23 cellular contexts compared by ENCODE assay signal in genomic region chr17:76922967-76923366, GRCh38. TPM values are rescaled to one million over a fixed set of nuclear protein-coding genes. Genes with fewer than 3 reads are reported as not detected.
A peak's percentile ranks its signal among the peaks of the same experiment; 100 is the strongest.
DNase-seq lines count a peak whose midpoint lies in the region; ATAC-seq, FAIRE-seq and TF ChIP-seq lines count a peak whose summit lies in the region.
"Had no signal": no experiment of that assay in that cellular context is flagged by ENCODE, and none has a peak within 500 bp of the region (broad histone marks: within the 10 kb centered on the region; RNA-seq: fewer than 3 reads in every experiment).

No MANE protein-coding gene starts in this region.

- no peak overlapping the region for H3K4me3 ChIP-seq in Panc1 (ENCODE audit: low read depth in 2 of 2, low read length in 2 of 2)
- H3K4me3 ChIP-seq in K562, result no peak overlapping the region
- no peak overlapping the region for H3K4me3 ChIP-seq in osteoblast (ENCODE audit: insufficient read depth, low read length)
- H3K4me3 ChIP-seq: A549; BLaER1 treated with 17β-estradiol and CSF1 and Interleukin-3, amounts not matched to agents 10 nM and 100 nM had no signal

- no peak for FAIRE-seq in K562 (lab: Jason Lieb, UNC)
- FAIRE-seq: A549, D721Med, G401.6, GM12891, GM18507, GM19239 had no signal

- no peak overlapping the region for H3K4me2 ChIP-seq in K562 (ENCODE audit: insufficient read depth, low read length)
- no peak overlapping the region for H3K4me2 ChIP-seq in osteoblast (ENCODE audit: insufficient read depth, low read length)
- H3K4me2 ChIP-seq: A549; BLaER1 treated with 17β-estradiol and CSF1 and Interleukin-3, amounts not matched to agents 10 nM and 100 nM had no signal

- no peak for TF ChIP-seq RAD21 in K562 (CRISPR knock-in tag; conservative IDR thresholded peaks at IDR 0.05 in 1 of 2, IDR thresholded peaks at IDR 0.05 in 1 of 2)

- H3K27me3 ChIP-seq in Panc1 (ENCODE audit: control insufficient read depth, insufficient read depth, low read length) (no peaks in the 10 kb centered on the region), K562 (ENCODE audit: control insufficient read depth in 2 of 2, insufficient read depth in 2 of 2, low read length in 2 of 2) (peaks cover 28 to 63% of the 10 kb centered on the region in 2 experiments), osteoblast (ENCODE audit: insufficient read depth, low read length) (peaks cover 9% of the 10 kb centered on the region)
- H3K27me3 ChIP-seq: BLaER1 treated with 17β-estradiol and CSF1 and Interleukin-3, amounts not matched to agents 10 nM and 100 nM had no signal

- peak; percentile 41 for DNase-seq in DMS153 (lab: John Stamatoyannopoulos, UW)
- no peak for DNase-seq in DMS153 treated with DMSO at 0.1 percent for 48 hours (lab: John Stamatoyannopoulos, UW; ENCODE audit: unreplicated experiment)
- no peak for DNase-seq in Panc1 (ENCODE audit: low read depth, low spot score)
- no peak for DNase-seq in K562 (ENCODE audit: extremely low read depth in 1 of 4, low spot score in 3 of 4)
- DNase-seq in osteoblast (ENCODE audit: insufficient read length, low spot score, missing footprints), result peak; percentile 36
- no peak for DNase-seq in T-helper 1 cell
- no peak for DNase-seq in stimulated activated naive CD4-positive, alpha-beta T cell (lab: John Stamatoyannopoulos, UW)
- DNase-seq: AML-193; Calu3; CD4-positive, alpha-beta T cell; CD8-positive, alpha-beta T cell; DMS79 treated with DMSO at 0.1 percent for 48 hours; GF-D8 had no signal

- H3K9me1 ChIP-seq in K562 (ENCODE audit: control insufficient read depth, insufficient read depth, low read length), result peaks cover 6% of the 10 kb centered on the region

- no peaks in the 10 kb centered on the region for H3K9me3 ChIP-seq in Panc1 (ENCODE audit: control insufficient read depth, insufficient read depth, low read depth, low read length)
- H3K9me3 ChIP-seq in K562 (replicated peaks; ENCODE audit: control insufficient read depth, insufficient read depth, low read depth, low read length), result no peaks in the 10 kb centered on the region
- no peaks in the 10 kb centered on the region for H3K9me3 ChIP-seq in osteoblast (ENCODE audit: low read depth, low read length)
- H3K9me3 ChIP-seq: A549; BLaER1 treated with 17β-estradiol and CSF1 and Interleukin-3, amounts not matched to agents 10 nM and 100 nM; Caco-2 had no signal

- H3K27ac ChIP-seq in Panc1 (ENCODE audit: low read length) (no peak overlapping the region), K562 (ENCODE audit: extremely low read depth, low read depth, low read length) (no peak overlapping the region), osteoblast (ENCODE audit: low read depth, low read length) (no peak overlapping the region)
- H3K27ac ChIP-seq: 22Rv1; BLaER1 treated with 17β-estradiol and CSF1 and Interleukin-3, amounts not matched to agents 10 nM and 100 nM; C4-2B had no signal

- CTCF ChIA-PET in Panc1 (lab: Charles Lee), result no interaction called here
- CTCF ChIA-PET in K562 (lab: Yijun Ruan, JAX; ENCODE audit: low intra/inter-chr PET ratio), result interaction anchor here (0.6 kb wide), 1 partner anchor 524 kb away, joined by 3 read pairs; no protein-coding TSS in a partner anchor

- peaks cover 17% of the 10 kb centered on the region; the same call in 1 of the 2 replicates for H4K20me1 ChIP-seq in K562 (replicated peaks; ENCODE audit: control insufficient read depth, insufficient read depth, low read length)
- H4K20me1 ChIP-seq in osteoblast (ENCODE audit: insufficient read depth, low read length), result no peaks in the 10 kb centered on the region

- no peak overlapping the region for H3K9ac ChIP-seq in K562 (ENCODE audit: insufficient read depth in 1 of 2, low read depth in 2 of 2, low read length in 2 of 2)
- H3K9ac ChIP-seq: BLaER1 treated with 17β-estradiol and CSF1 and Interleukin-3, amounts not matched to agents 10 nM and 100 nM had no signal

- POLR2A ChIA-PET in Panc1 (lab: Charles Lee) (no interaction called here), K562 (lab: Yijun Ruan, JAX) (interaction anchor here (0.8 kb wide), 1 partner anchor 10 kb away, joined by 5 read pairs; no protein-coding TSS in a partner anchor)

- H3K79me2 ChIP-seq in K562 (ENCODE audit: control insufficient read depth, insufficient read depth, low read length) (no peaks in the 10 kb centered on the region), osteoblast (ENCODE audit: insufficient read depth, low read length) (no peaks in the 10 kb centered on the region)

- ATAC-seq in Panc1 (0 out of 2 replicates have a peak, but pooled peaks have one; percentile 9), K562 (no peak)
- ATAC-seq: A549; CD8-positive, alpha-beta T cell had no signal

- TF ChIP-seq EP300 in K562 (IDR thresholded peaks at IDR 0.05; ENCODE audit: low read length), result no peak

- H3K4me1 ChIP-seq in Panc1 (ENCODE audit: control insufficient read depth, insufficient read depth, low read length) (peaks cover 14% of the 10 kb centered on the region; the same call in 1 of the 2 replicates), K562 (replicated peaks in 1 of 2; ENCODE audit: control insufficient read depth in 2 of 2, insufficient read depth in 2 of 2, low read length in 2 of 2) (no peaks in the 10 kb centered on the region), osteoblast (ENCODE audit: insufficient read depth, low read length) (no peaks in the 10 kb centered on the region)

- intact Hi-C loops in Panc1 (cut with micrococcal nuclease; ENCODE audit: unreplicated experiment) (no loop called here), K562 (cut with micrococcal nuclease) (no loop called here)

- H3K36me3 ChIP-seq in Panc1 (ENCODE audit: control insufficient read depth, insufficient read depth, low read length) (no peaks in the 10 kb centered on the region; the same call in 1 of the 2 replicates), K562 (ENCODE audit: control insufficient read depth, insufficient read depth, low read length) (no peaks in the 10 kb centered on the region), osteoblast (ENCODE audit: insufficient read depth, low read length) (no peaks in the 10 kb centered on the region)

- in situ Hi-C loops in Panc1 (cut with HindIII; ENCODE audit: low pct_unique_long_range_greater_than_20kb, low sequenced_read_pairs) (no loop called here), K562 (cut with MboI) (no loop called here)

- TF ChIP-seq CTCF in Panc1 (IDR thresholded peaks at IDR 0.05), result no peak
- TF ChIP-seq CTCF in K562 (IDR thresholded peaks at IDR 0.05 in 2 of 3, conservative IDR thresholded peaks at IDR 0.05 in 1 of 3; ENCODE audit: insufficient read depth in 2 of 3, low read depth in 1 of 3, low read length in 3 of 3), result no peak
- TF ChIP-seq CTCF in osteoblast (IDR thresholded peaks at IDR 0.05; ENCODE audit: extremely low read depth, low read depth, low read length), result no peak

- BruUV-seq in Panc1 (replicated peaks; lab: Mats Ljungman, UMichigan) (no TSS peak), K562 (replicated peaks; lab: Mats Ljungman, UMichigan) (no TSS peak)

- no peak overlapping the region for H2AFZ ChIP-seq in K562 (ENCODE audit: low read depth, low read length)
- no peak overlapping the region for H2AFZ ChIP-seq in osteoblast (ENCODE audit: low read length)

- TF ChIP-seq POLR2A in K562 (conservative IDR thresholded peaks at IDR 0.05), result no peak

- 2% methylated on average over 13 of the region's 13 CpGs for WGBS in K562 (ENCODE audit: insufficient coverage, low coverage, missing lambda C conversion rate)

TF ChIP-seq in K562, 482 proteins besides CTCF, POLR2A, EP300 and RAD21:
- TF ChIP-seq ZNF561 (CRISPR knock-in tag; conservative IDR thresholded peaks at IDR 0.05), result no peak
- peak; percentile 67 to 68 for TF ChIP-seq NRF1 (conservative IDR thresholded peaks at IDR 0.05 in 1 of 2, IDR thresholded peaks at IDR 0.05 in 1 of 2)
- TF ChIP-seq NEUROD1 (IDR thresholded peaks at IDR 0.05; ENCODE audit: borderline replicate concordance, low read depth, low read length, partially characterized antibody), result no peak

RNA-seq across cellular contexts. Expression of gene MGAT5B, which starts 54.8 kb away (rescaled TPM):
- total RNA-seq in Panc1 (2021; ENCODE audit: unreplicated experiment), result 34.9 TPM
- 22.1 TPM for polyA plus RNA-seq in Panc1 (2012; ENCODE audit: insufficient read length)
- 1.5 and 5.7 TPM in 2 replicates for total RNA-seq in K562 (2011; cell fraction: chromatin; rRNA removed; ENCODE audit: low replicate concordance)
- 2.2 and 2.5 TPM in 2 replicates for total RNA-seq in K562 (2011; cell fraction: nucleolus; rRNA removed)
- total RNA-seq in K562 (2011; cell fraction: nucleoplasm; rRNA removed), result 0.76 and 1.6 TPM in 2 replicates
- total RNA-seq in K562 (2014; rRNA removed), result 0.18 and 0.29 TPM in 2 replicates
- total RNA-seq in K562 (2014; rRNA removed; fragmentation: Illumina TruSeq; extraction: Trizol), result 0.19 TPM in 1 of 2 replicates, not detected in the other
- not detected in 2 replicates for total RNA-seq in K562 (2015; rRNA removed; fragmentation: Illumina TruSeq; extraction: Trizol)
- 0.16 and 0.22 TPM in 2 replicates for total RNA-seq in K562 (2021)
- polyA plus RNA-seq in K562 (2011; rRNA removed), result 0.43 and 0.79 TPM in 2 replicates
- 0.59 and 1.2 TPM in 2 replicates for polyA plus RNA-seq in K562 (2011; cell fraction: cytosol; rRNA removed)
- polyA plus RNA-seq in K562 (2011; cell fraction: nucleus; rRNA removed), result 2.3 and 3.9 TPM in 2 replicates
- polyA plus RNA-seq in K562 (2012), result 0.19 and 0.22 TPM in 2 replicates
- 0.09 and 0.17 TPM in 2 replicates for polyA plus RNA-seq in K562 (2014; fragmentation: Illumina TruSeq; extraction: Trizol)
- not detected for polyA plus RNA-seq in K562 (2014; fragmentation: Nextera tagmentation; extraction: Ambion mirVana)
- 0.16 TPM in 1 of 2 replicates, not detected in the other for polyA plus RNA-seq in K562 (2014; rRNA removed)
- polyA minus RNA-seq in K562 (2011; rRNA and poly(A)+ RNA removed), result 0.09 and 0.11 TPM in 2 replicates
- 1.5 TPM in 1 of 2 replicates, not detected in the other for polyA minus RNA-seq in K562 (2011; cell fraction: cytosol; rRNA and poly(A)+ RNA removed)
- polyA minus RNA-seq in K562 (2011; cell fraction: nucleus; rRNA and poly(A)+ RNA removed), result 1.5 and 1.9 TPM in 2 replicates
- 0.36 and 0.59 TPM in 2 replicates for total RNA-seq in osteoblast

Comparison
In these comparisons a context has a peak if more than half of its experiments do, and no peak if none do; other contexts are left out.
1. DNase-seq: peak in DMS153 (single experiment) and osteoblast (single experiment); none in DMS153 treated with DMSO at 0.1 percent for 48 hours (single experiment), Panc1 (single experiment), K562 (0 of 4), T-helper 1 cell (0 of 5) and stimulated activated naive CD4-positive, alpha-beta T cell (0 of 6).